Comparison of ENCODE assay signal across 1 cellular context in the genomic region with DNA sequence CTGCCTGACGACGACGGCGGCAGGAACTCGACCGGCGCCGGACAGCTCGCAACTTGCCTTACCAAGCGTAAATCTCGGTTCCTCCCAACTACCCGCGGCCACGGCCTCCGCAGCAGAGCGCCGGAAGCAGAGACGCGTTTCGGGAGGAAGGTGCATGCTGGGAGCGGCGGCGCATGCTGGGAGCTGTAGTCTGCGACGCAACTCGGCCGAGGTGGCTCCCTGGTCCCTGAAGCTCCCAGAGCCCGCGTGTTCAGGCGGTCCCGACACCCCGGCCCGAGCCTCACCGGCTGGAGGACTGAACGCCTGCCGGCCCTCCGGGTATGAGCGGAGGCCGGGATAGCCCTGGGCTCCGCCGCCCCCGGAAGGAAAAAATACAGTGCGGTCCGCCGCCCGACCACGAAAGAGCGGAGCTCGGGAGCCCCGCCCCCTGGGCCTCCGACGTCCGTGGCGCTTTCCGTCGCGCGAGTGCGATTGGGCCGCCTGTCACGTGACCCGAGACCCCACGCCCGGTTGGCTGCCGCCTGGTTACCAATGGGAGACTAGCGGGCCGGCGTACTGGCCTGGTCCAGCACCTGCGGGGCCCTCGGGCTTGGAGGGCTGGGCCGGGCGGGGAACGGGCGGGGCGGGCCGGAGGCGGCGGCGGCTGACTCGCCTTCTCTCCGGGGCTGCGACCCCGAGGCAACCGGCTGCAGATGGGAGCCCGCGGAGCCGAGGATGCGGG.
TF ChIP-seq lines count a peak whose summit lies in the region.

A gene with protein sequence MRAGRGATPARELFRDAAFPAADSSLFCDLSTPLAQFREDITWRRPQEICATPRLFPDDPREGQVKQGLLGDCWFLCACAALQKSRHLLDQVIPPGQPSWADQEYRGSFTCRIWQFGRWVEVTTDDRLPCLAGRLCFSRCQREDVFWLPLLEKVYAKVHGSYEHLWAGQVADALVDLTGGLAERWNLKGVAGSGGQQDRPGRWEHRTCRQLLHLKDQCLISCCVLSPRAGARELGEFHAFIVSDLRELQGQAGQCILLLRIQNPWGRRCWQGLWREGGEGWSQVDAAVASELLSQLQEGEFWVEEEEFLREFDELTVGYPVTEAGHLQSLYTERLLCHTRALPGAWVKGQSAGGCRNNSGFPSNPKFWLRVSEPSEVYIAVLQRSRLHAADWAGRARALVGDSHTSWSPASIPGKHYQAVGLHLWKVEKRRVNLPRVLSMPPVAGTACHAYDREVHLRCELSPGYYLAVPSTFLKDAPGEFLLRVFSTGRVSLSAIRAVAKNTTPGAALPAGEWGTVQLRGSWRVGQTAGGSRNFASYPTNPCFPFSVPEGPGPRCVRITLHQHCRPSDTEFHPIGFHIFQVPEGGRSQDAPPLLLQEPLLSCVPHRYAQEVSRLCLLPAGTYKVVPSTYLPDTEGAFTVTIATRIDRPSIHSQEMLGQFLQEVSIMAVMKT (plus strand): TSS at position 537 of the 721 bp plus-strand sequence. CDS start 178 bp downstream, at position 715.

TF ChIP-seq in HepG2, 621 proteins besides CTCF, POLR2A, EP300 and RAD21 (continued from another document and continues in another):
- TF ChIP-seq, protein P1, sequence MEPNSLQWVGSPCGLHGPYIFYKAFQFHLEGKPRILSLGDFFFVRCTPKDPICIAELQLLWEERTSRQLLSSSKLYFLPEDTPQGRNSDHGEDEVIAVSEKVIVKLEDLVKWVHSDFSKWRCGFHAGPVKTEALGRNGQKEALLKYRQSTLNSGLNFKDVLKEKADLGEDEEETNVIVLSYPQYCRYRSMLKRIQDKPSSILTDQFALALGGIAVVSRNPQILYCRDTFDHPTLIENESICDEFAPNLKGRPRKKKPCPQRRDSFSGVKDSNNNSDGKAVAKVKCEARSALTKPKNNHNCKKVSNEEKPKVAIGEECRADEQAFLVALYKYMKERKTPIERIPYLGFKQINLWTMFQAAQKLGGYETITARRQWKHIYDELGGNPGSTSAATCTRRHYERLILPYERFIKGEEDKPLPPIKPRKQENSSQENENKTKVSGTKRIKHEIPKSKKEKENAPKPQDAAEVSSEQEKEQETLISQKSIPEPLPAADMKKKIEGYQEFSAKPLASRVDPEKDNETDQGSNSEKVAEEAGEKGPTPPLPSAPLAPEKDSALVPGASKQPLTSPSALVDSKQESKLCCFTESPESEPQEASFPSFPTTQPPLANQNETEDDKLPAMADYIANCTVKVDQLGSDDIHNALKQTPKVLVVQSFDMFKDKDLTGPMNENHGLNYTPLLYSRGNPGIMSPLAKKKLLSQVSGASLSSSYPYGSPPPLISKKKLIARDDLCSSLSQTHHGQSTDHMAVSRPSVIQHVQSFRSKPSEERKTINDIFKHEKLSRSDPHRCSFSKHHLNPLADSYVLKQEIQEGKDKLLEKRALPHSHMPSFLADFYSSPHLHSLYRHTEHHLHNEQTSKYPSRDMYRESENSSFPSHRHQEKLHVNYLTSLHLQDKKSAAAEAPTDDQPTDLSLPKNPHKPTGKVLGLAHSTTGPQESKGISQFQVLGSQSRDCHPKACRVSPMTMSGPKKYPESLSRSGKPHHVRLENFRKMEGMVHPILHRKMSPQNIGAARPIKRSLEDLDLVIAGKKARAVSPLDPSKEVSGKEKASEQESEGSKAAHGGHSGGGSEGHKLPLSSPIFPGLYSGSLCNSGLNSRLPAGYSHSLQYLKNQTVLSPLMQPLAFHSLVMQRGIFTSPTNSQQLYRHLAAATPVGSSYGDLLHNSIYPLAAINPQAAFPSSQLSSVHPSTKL (CRISPR knock-in tag; IDR thresholded peaks at IDR 0.05), result 0 out of 2 replicates have a peak, but pooled peaks have one; percentile 44
- peak; percentile 77; the same call in 1 of the 2 replicates for TF ChIP-seq ZNF761 (CRISPR knock-in tag; conservative IDR thresholded peaks at IDR 0.05)
- TF ChIP-seq ZEB1 (IDR thresholded peaks at IDR 0.05; ENCODE audit: insufficient replicate concordance, low read depth), result no peak
- peak; percentile 100 for TF ChIP-seq TBP (CRISPR knock-in tag; IDR thresholded peaks at IDR 0.05)
- TF ChIP-seq, protein P2, sequence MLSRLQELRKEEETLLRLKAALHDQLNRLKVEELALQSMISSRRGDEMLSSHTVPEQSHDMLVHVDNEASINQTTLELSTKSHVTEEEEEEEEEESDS (CRISPR knock-in tag; IDR thresholded peaks at IDR 0.05; ENCODE audit: borderline replicate concordance), result 0 out of 2 replicates have a peak, but pooled peaks have one; percentile 61
- peak; percentile 7; the same call in 1 of the 2 replicates for TF ChIP-seq NFE2 (CRISPR knock-in tag; IDR thresholded peaks at IDR 0.05)
- TF ChIP-seq, protein P3, sequence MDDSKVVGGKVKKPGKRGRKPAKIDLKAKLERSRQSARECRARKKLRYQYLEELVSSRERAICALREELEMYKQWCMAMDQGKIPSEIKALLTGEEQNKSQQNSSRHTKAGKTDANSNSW (CRISPR knock-in tag; IDR thresholded peaks at IDR 0.05; ENCODE audit: borderline replicate concordance), result no peak
- no peak; the same call in 1 of the 2 replicates for TF ChIP-seq ZNF788 (CRISPR knock-in tag; IDR thresholded peaks at IDR 0.05; ENCODE audit: borderline replicate concordance)
- no peak for TF ChIP-seq RBM22 (optimal IDR thresholded peaks at IDR 0.05; ENCODE audit: low read length)
- TF ChIP-seq, protein P4, sequence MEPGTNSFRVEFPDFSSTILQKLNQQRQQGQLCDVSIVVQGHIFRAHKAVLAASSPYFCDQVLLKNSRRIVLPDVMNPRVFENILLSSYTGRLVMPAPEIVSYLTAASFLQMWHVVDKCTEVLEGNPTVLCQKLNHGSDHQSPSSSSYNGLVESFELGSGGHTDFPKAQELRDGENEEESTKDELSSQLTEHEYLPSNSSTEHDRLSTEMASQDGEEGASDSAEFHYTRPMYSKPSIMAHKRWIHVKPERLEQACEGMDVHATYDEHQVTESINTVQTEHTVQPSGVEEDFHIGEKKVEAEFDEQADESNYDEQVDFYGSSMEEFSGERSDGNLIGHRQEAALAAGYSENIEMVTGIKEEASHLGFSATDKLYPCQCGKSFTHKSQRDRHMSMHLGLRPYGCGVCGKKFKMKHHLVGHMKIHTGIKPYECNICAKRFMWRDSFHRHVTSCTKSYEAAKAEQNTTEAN (CRISPR knock-in tag; conservative IDR thresholded peaks at IDR 0.05), result peak; percentile 44; the same call in 1 of the 2 replicates
- TF ChIP-seq ZFAT (CRISPR knock-in tag; conservative IDR thresholded peaks at IDR 0.05), result no peak
- peak; percentile 50 for TF ChIP-seq ZIK1 (CRISPR knock-in tag; IDR thresholded peaks at IDR 0.05; ENCODE audit: borderline replicate concordance, low read depth)
- TF ChIP-seq, protein P5, sequence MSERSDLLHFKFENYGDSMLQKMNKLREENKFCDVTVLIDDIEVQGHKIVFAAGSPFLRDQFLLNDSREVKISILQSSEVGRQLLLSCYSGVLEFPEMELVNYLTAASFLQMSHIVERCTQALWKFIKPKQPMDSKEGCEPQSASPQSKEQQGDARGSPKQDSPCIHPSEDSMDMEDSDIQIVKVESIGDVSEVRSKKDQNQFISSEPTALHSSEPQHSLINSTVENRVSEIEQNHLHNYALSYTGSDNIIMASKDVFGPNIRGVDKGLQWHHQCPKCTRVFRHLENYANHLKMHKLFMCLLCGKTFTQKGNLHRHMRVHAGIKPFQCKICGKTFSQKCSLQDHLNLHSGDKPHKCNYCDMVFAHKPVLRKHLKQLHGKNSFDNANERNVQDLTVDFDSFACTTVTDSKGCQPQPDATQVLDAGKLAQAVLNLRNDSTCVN (CRISPR knock-in tag; IDR thresholded peaks at IDR 0.05; ENCODE audit: borderline replicate concordance), result peak; percentile 60
- 0 out of 2 replicates have a peak, but pooled peaks have one; percentile 75 for TF ChIP-seq TEAD2 (CRISPR knock-in tag; IDR thresholded peaks at IDR 0.05)
- TF ChIP-seq, protein P6, sequence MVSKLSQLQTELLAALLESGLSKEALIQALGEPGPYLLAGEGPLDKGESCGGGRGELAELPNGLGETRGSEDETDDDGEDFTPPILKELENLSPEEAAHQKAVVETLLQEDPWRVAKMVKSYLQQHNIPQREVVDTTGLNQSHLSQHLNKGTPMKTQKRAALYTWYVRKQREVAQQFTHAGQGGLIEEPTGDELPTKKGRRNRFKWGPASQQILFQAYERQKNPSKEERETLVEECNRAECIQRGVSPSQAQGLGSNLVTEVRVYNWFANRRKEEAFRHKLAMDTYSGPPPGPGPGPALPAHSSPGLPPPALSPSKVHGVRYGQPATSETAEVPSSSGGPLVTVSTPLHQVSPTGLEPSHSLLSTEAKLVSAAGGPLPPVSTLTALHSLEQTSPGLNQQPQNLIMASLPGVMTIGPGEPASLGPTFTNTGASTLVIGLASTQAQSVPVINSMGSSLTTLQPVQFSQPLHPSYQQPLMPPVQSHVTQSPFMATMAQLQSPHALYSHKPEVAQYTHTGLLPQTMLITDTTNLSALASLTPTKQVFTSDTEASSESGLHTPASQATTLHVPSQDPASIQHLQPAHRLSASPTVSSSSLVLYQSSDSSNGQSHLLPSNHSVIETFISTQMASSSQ (IDR thresholded peaks at IDR 0.05; ENCODE audit: low read depth), result 0 out of 2 replicates have a peak, but pooled peaks have one; percentile 14
- TF ChIP-seq, protein P6 (CRISPR knock-in tag; IDR thresholded peaks at IDR 0.05; ENCODE audit: borderline replicate concordance), result peak; percentile 75; the same call in 1 of the 2 replicates
- peak; percentile 94 for TF ChIP-seq ETV5 (CRISPR knock-in tag; IDR thresholded peaks at IDR 0.05; ENCODE audit: borderline replicate concordance)
- TF ChIP-seq ZNF672 (CRISPR knock-in tag; IDR thresholded peaks at IDR 0.05), result no peak
- peak; percentile 80; the same call in 1 of the 2 replicates for TF ChIP-seq ZNF317 (CRISPR knock-in tag; IDR thresholded peaks at IDR 0.05)
- TF ChIP-seq, protein P7, sequence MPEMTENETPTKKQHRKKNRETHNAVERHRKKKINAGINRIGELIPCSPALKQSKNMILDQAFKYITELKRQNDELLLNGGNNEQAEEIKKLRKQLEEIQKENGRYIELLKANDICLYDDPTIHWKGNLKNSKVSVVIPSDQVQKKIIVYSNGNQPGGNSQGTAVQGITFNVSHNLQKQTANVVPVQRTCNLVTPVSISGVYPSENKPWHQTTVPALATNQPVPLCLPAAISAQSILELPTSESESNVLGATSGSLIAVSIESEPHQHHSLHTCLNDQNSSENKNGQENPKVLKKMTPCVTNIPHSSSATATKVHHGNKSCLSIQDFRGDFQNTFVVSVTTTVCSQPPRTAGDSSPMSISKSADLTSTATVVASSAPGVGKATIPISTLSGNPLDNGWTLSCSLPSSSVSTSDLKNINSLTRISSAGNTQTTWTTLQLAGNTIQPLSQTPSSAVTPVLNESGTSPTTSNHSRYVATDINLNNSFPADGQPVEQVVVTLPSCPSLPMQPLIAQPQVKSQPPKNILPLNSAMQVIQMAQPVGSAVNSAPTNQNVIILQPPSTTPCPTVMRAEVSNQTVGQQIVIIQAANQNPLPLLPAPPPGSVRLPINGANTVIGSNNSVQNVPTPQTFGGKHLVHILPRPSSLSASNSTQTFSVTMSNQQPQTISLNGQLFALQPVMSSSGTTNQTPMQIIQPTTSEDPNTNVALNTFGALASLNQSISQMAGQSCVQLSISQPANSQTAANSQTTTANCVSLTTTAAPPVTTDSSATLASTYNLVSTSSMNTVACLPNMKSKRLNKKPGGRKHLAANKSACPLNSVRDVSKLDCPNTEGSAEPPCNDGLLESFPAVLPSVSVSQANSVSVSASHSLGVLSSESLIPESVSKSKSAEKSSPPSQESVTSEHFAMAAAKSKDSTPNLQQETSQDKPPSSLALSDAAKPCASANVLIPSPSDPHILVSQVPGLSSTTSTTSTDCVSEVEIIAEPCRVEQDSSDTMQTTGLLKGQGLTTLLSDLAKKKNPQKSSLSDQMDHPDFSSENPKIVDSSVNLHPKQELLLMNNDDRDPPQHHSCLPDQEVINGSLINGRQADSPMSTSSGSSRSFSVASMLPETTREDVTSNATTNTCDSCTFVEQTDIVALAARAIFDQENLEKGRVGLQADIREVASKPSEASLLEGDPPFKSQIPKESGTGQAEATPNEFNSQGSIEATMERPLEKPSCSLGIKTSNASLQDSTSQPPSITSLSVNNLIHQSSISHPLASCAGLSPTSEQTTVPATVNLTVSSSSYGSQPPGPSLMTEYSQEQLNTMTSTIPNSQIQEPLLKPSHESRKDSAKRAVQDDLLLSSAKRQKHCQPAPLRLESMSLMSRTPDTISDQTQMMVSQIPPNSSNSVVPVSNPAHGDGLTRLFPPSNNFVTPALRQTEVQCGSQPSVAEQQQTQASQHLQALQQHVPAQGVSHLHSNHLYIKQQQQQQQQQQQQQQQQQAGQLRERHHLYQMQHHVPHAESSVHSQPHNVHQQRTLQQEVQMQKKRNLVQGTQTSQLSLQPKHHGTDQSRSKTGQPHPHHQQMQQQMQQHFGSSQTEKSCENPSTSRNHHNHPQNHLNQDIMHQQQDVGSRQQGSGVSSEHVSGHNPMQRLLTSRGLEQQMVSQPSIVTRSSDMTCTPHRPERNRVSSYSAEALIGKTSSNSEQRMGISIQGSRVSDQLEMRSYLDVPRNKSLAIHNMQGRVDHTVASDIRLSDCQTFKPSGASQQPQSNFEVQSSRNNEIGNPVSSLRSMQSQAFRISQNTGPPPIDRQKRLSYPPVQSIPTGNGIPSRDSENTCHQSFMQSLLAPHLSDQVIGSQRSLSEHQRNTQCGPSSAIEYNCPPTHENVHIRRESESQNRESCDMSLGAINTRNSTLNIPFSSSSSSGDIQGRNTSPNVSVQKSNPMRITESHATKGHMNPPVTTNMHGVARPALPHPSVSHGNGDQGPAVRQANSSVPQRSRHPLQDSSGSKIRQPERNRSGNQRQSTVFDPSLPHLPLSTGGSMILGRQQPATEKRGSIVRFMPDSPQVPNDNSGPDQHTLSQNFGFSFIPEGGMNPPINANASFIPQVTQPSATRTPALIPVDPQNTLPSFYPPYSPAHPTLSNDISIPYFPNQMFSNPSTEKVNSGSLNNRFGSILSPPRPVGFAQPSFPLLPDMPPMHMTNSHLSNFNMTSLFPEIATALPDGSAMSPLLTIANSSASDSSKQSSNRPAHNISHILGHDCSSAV (CRISPR knock-in tag; IDR thresholded peaks at IDR 0.05; ENCODE audit: borderline replicate concordance), result no peak
- peak; percentile 59; the same call in 1 of the 2 replicates for TF ChIP-seq CBX5 (CRISPR knock-in tag; IDR thresholded peaks at IDR 0.05; ENCODE audit: borderline replicate concordance)
- TF ChIP-seq FOXP1 (IDR thresholded peaks at IDR 0.05), result no peak
- TF ChIP-seq FOXP1 (CRISPR knock-in tag; IDR thresholded peaks at IDR 0.05), result peak; percentile 22; the same call in 1 of the 2 replicates
- TF ChIP-seq, protein P8, sequence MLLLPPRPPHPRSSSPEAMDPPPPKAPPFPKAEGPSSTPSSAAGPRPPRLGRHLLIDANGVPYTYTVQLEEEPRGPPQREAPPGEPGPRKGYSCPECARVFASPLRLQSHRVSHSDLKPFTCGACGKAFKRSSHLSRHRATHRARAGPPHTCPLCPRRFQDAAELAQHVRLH (CRISPR knock-in tag; IDR thresholded peaks at IDR 0.05; ENCODE audit: borderline replicate concordance, low read depth), result 0 out of 2 replicates have a peak, but pooled peaks have one; percentile 71
- TF ChIP-seq SRSF9 (IDR thresholded peaks at IDR 0.05; ENCODE audit: borderline replicate concordance, insufficient read depth, low read depth, low read length, poor library complexity, severe bottlenecking), result no peak
- no peak for TF ChIP-seq ELF4 (CRISPR knock-in tag; IDR thresholded peaks at IDR 0.05; ENCODE audit: borderline replicate concordance)
- peak; percentile 51; the same call in 1 of the 2 replicates for TF ChIP-seq SALL1 (CRISPR knock-in tag; IDR thresholded peaks at IDR 0.05)
